Comparison of ENCODE assay signal across 1 cellular context in genomic region chr7:21426958-21427860, GRCh38.
A peak's percentile ranks its signal among the peaks of the same experiment; 100 is the strongest.
TF ChIP-seq lines count a peak whose summit lies in the region.

No MANE protein-coding gene starts in this region.

TF ChIP-seq in HepG2, 621 proteins besides CTCF, POLR2A, EP300 and RAD21 (continued from another document and continues in another):
- TF ChIP-seq ZNF639 (CRISPR knock-in tag; conservative IDR thresholded peaks at IDR 0.05) (no peak), ZNF224 (CRISPR knock-in tag; IDR thresholded peaks at IDR 0.05) (no peak), IKZF1 (IDR thresholded peaks at IDR 0.05) (no peak), SRSF9 (IDR thresholded peaks at IDR 0.05; ENCODE audit: borderline replicate concordance, insufficient read depth, low read depth, low read length, poor library complexity, severe bottlenecking) (no peak), ZNF124 (CRISPR knock-in tag; IDR thresholded peaks at IDR 0.05) (no peak), MAFF (IDR thresholded peaks at IDR 0.05; ENCODE audit: low read depth, low read length) (no peak), ZNF362 (CRISPR knock-in tag; IDR thresholded peaks at IDR 0.05; ENCODE audit: borderline replicate concordance) (no peak), HINFP (CRISPR knock-in tag; IDR thresholded peaks at IDR 0.05; ENCODE audit: low read depth) (no peak), ZNF468 (CRISPR knock-in tag; IDR thresholded peaks at IDR 0.05) (0 out of 2 replicates have a peak, but pooled peaks have one; percentile 57), ZNF549 (CRISPR knock-in tag; IDR thresholded peaks at IDR 0.05) (no peak), ETV6 (CRISPR knock-in tag; conservative IDR thresholded peaks at IDR 0.05) (no peak), RFX1 (IDR thresholded peaks at IDR 0.05) (no peak), KDM5A (IDR thresholded peaks at IDR 0.05; ENCODE audit: borderline replicate concordance, low read length) (peak; percentile 50; the same call in 1 of the 2 replicates), ZNF260 (CRISPR knock-in tag; IDR thresholded peaks at IDR 0.05; ENCODE audit: borderline replicate concordance, low read depth) (no peak), ZSCAN30 (CRISPR knock-in tag; IDR thresholded peaks at IDR 0.05) (no peak; the same call in 1 of the 2 replicates), ZNF788 (CRISPR knock-in tag; IDR thresholded peaks at IDR 0.05; ENCODE audit: borderline replicate concordance) (peak; percentile 57; the same call in 1 of the 2 replicates), SOX13 (IDR thresholded peaks at IDR 0.05) (no peak), SOX13 (CRISPR knock-in tag; conservative IDR thresholded peaks at IDR 0.05 in 1 of 2, IDR thresholded peaks at IDR 0.05 in 1 of 2) (no peak; a peak in 1 of 4 replicates), KDM2A (CRISPR knock-in tag; IDR thresholded peaks at IDR 0.05; ENCODE audit: borderline replicate concordance, low read depth) (no peak; the same call in 1 of the 2 replicates), ZNF33B (CRISPR knock-in tag; IDR thresholded peaks at IDR 0.05) (no peak), NR0B2 (CRISPR knock-in tag; IDR thresholded peaks at IDR 0.05) (peak; percentile 49; the same call in 1 of the 2 replicates), NCOR1 (IDR thresholded peaks at IDR 0.05; ENCODE audit: borderline replicate concordance, low read length) (no peak; the same call in 1 of the 2 replicates), HNRNPL (IDR thresholded peaks at IDR 0.05; ENCODE audit: low read depth, low read length) (0 out of 2 replicates have a peak, but pooled peaks have one; percentile 6), ZNF354B (CRISPR knock-in tag; IDR thresholded peaks at IDR 0.05) (0 out of 2 replicates have a peak, but pooled peaks have one; percentile 57), FOXP1 (IDR thresholded peaks at IDR 0.05) (no peak), FOXP1 (CRISPR knock-in tag; IDR thresholded peaks at IDR 0.05) (no peak; the same call in 1 of the 2 replicates), ZNF207 (IDR thresholded peaks at IDR 0.05; ENCODE audit: borderline replicate concordance) (no peak), ZNF605 (CRISPR knock-in tag; IDR thresholded peaks at IDR 0.05) (peak; percentile 62; the same call in 1 of the 2 replicates), ZIK1 (CRISPR knock-in tag; IDR thresholded peaks at IDR 0.05; ENCODE audit: borderline replicate concordance, low read depth) (no peak)
- TF ChIP-seq, protein P1, sequence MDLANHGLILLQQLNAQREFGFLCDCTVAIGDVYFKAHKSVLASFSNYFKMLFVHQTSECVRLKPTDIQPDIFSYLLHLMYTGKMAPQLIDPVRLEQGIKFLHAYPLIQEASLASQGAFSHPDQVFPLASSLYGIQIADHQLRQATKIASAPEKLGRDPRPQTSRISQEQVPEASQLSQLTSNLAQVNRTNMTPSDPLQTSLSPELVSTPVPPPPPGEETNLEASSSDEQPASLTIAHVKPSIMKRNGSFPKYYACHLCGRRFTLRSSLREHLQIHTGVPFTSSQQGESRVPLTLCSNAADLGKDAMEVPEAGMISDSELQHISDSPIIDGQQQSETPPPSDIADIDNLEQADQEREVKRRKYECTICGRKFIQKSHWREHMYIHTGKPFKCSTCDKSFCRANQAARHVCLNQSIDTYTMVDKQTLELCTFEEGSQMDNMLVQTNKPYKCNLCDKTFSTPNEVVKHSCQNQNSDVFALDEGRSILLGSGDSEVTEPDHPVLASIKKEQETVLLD (CRISPR knock-in tag; IDR thresholded peaks at IDR 0.05; ENCODE audit: low read depth), result peak; percentile 39; the same call in 1 of the 2 replicates
- TF ChIP-seq, protein P2, sequence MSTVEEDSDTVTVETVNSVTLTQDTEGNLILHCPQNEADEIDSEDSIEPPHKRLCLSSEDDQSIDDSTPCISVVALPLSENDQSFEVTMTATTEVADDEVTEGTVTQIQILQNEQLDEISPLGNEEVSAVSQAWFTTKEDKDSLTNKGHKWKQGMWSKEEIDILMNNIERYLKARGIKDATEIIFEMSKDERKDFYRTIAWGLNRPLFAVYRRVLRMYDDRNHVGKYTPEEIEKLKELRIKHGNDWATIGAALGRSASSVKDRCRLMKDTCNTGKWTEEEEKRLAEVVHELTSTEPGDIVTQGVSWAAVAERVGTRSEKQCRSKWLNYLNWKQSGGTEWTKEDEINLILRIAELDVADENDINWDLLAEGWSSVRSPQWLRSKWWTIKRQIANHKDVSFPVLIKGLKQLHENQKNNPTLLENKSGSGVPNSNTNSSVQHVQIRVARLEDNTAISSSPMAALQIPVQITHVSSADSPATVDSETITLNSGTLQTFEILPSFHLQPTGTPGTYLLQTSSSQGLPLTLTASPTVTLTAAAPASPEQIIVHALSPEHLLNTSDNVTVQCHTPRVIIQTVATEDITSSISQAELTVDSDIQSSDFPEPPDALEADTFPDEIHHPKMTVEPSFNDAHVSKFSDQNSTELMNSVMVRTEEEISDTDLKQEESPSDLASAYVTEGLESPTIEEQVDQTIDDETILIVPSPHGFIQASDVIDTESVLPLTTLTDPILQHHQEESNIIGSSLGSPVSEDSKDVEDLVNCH (CRISPR knock-in tag; IDR thresholded peaks at IDR 0.05), result no peak
- TF ChIP-seq, protein P3, sequence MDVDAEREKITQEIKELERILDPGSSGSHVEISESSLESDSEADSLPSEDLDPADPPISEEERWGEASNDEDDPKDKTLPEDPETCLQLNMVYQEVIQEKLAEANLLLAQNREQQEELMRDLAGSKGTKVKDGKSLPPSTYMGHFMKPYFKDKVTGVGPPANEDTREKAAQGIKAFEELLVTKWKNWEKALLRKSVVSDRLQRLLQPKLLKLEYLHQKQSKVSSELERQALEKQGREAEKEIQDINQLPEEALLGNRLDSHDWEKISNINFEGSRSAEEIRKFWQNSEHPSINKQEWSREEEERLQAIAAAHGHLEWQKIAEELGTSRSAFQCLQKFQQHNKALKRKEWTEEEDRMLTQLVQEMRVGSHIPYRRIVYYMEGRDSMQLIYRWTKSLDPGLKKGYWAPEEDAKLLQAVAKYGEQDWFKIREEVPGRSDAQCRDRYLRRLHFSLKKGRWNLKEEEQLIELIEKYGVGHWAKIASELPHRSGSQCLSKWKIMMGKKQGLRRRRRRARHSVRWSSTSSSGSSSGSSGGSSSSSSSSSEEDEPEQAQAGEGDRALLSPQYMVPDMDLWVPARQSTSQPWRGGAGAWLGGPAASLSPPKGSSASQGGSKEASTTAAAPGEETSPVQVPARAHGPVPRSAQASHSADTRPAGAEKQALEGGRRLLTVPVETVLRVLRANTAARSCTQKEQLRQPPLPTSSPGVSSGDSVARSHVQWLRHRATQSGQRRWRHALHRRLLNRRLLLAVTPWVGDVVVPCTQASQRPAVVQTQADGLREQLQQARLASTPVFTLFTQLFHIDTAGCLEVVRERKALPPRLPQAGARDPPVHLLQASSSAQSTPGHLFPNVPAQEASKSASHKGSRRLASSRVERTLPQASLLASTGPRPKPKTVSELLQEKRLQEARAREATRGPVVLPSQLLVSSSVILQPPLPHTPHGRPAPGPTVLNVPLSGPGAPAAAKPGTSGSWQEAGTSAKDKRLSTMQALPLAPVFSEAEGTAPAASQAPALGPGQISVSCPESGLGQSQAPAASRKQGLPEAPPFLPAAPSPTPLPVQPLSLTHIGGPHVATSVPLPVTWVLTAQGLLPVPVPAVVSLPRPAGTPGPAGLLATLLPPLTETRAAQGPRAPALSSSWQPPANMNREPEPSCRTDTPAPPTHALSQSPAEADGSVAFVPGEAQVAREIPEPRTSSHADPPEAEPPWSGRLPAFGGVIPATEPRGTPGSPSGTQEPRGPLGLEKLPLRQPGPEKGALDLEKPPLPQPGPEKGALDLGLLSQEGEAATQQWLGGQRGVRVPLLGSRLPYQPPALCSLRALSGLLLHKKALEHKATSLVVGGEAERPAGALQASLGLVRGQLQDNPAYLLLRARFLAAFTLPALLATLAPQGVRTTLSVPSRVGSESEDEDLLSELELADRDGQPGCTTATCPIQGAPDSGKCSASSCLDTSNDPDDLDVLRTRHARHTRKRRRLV (CRISPR knock-in tag; IDR thresholded peaks at IDR 0.05), result 0 out of 2 replicates have a peak, but pooled peaks have one; percentile 14
- TF ChIP-seq, protein P4, sequence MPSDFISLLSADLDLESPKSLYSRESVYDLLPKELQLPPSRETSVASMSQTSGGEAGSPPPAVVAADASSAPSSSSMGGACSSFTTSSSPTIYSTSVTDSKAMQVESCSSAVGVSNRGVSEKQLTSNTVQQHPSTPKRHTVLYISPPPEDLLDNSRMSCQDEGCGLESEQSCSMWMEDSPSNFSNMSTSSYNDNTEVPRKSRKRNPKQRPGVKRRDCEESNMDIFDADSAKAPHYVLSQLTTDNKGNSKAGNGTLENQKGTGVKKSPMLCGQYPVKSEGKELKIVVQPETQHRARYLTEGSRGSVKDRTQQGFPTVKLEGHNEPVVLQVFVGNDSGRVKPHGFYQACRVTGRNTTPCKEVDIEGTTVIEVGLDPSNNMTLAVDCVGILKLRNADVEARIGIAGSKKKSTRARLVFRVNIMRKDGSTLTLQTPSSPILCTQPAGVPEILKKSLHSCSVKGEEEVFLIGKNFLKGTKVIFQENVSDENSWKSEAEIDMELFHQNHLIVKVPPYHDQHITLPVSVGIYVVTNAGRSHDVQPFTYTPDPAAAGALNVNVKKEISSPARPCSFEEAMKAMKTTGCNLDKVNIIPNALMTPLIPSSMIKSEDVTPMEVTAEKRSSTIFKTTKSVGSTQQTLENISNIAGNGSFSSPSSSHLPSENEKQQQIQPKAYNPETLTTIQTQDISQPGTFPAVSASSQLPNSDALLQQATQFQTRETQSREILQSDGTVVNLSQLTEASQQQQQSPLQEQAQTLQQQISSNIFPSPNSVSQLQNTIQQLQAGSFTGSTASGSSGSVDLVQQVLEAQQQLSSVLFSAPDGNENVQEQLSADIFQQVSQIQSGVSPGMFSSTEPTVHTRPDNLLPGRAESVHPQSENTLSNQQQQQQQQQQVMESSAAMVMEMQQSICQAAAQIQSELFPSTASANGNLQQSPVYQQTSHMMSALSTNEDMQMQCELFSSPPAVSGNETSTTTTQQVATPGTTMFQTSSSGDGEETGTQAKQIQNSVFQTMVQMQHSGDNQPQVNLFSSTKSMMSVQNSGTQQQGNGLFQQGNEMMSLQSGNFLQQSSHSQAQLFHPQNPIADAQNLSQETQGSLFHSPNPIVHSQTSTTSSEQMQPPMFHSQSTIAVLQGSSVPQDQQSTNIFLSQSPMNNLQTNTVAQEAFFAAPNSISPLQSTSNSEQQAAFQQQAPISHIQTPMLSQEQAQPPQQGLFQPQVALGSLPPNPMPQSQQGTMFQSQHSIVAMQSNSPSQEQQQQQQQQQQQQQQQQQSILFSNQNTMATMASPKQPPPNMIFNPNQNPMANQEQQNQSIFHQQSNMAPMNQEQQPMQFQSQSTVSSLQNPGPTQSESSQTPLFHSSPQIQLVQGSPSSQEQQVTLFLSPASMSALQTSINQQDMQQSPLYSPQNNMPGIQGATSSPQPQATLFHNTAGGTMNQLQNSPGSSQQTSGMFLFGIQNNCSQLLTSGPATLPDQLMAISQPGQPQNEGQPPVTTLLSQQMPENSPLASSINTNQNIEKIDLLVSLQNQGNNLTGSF (CRISPR knock-in tag; IDR thresholded peaks at IDR 0.05), result no peak
- TF ChIP-seq, protein P5, sequence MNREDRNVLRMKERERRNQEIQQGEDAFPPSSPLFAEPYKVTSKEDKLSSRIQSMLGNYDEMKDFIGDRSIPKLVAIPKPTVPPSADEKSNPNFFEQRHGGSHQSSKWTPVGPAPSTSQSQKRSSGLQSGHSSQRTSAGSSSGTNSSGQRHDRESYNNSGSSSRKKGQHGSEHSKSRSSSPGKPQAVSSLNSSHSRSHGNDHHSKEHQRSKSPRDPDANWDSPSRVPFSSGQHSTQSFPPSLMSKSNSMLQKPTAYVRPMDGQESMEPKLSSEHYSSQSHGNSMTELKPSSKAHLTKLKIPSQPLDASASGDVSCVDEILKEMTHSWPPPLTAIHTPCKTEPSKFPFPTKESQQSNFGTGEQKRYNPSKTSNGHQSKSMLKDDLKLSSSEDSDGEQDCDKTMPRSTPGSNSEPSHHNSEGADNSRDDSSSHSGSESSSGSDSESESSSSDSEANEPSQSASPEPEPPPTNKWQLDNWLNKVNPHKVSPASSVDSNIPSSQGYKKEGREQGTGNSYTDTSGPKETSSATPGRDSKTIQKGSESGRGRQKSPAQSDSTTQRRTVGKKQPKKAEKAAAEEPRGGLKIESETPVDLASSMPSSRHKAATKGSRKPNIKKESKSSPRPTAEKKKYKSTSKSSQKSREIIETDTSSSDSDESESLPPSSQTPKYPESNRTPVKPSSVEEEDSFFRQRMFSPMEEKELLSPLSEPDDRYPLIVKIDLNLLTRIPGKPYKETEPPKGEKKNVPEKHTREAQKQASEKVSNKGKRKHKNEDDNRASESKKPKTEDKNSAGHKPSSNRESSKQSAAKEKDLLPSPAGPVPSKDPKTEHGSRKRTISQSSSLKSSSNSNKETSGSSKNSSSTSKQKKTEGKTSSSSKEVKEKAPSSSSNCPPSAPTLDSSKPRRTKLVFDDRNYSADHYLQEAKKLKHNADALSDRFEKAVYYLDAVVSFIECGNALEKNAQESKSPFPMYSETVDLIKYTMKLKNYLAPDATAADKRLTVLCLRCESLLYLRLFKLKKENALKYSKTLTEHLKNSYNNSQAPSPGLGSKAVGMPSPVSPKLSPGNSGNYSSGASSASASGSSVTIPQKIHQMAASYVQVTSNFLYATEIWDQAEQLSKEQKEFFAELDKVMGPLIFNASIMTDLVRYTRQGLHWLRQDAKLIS (CRISPR knock-in tag; IDR thresholded peaks at IDR 0.05), result no peak
